ENCODE assay signal across 2 cellular contexts in genomic region chr2:91498065-91498449, GRCh38.
TF ChIP-seq lines count a peak whose summit lies in the region.
"Not testable (repeated sequence)": the region's sequence is repeated elsewhere in the genome, so short reads cannot be mapped to it uniquely, and the experiment has no call there.

No MANE protein-coding gene starts in this region.

TF ChIP-seq in K562, 482 proteins besides CTCF, POLR2A, EP300 and RAD21:
- peak; percentile 86 for TF ChIP-seq ZNF512 (tag; IDR thresholded peaks at IDR 0.05)
- peak; percentile 40; the same call in 1 of the 2 replicates for TF ChIP-seq HBP1 (CRISPR knock-in tag; IDR thresholded peaks at IDR 0.05)
- 0 out of 2 replicates have a peak, but pooled peaks have one; percentile 29 for TF ChIP-seq THRB (CRISPR knock-in tag; conservative IDR thresholded peaks at IDR 0.05)
- TF ChIP-seq OTX1 (CRISPR knock-in tag; IDR thresholded peaks at IDR 0.05): 0 out of 2 replicates have a peak, but pooled peaks have one; percentile 32

TF ChIP-seq in HepG2, 621 proteins besides CTCF, POLR2A, EP300 and RAD21 (continued from another document):
- peak; percentile 39; the same call in 1 of the 2 replicates for TF ChIP-seq ZBTB40 (IDR thresholded peaks at IDR 0.05)
- not testable (repeated sequence) for TF ChIP-seq ZBTB40, FOXA1, ATF7, FOXP1, LCORL, SOX6 (CRISPR knock-in tag; IDR thresholded peaks at IDR 0.05)
- peak; percentile 52; the same call in 1 of the 2 replicates for TF ChIP-seq FOXA1 (IDR thresholded peaks at IDR 0.05)
- peak; percentile 37; the same call in 1 of the 2 replicates for TF ChIP-seq ATF7 (IDR thresholded peaks at IDR 0.05)
- TF ChIP-seq NFRKB (IDR thresholded peaks at IDR 0.05): peak; percentile 58; the same call in 1 of the 2 replicates
- TF ChIP-seq FOXK2 (IDR thresholded peaks at IDR 0.05): peak; percentile 32; the same call in 1 of the 2 replicates
- TF ChIP-seq FOXP1 (IDR thresholded peaks at IDR 0.05): 0 out of 2 replicates have a peak, but pooled peaks have one; percentile 24
- TF ChIP-seq LCORL (IDR thresholded peaks at IDR 0.05): peak; percentile 50
- TF ChIP-seq ARNT (IDR thresholded peaks at IDR 0.05): 0 out of 2 replicates have a peak, but pooled peaks have one; percentile 64
- TF ChIP-seq PLRG1 (conservative IDR thresholded peaks at IDR 0.05): peak; percentile 91; the same call in 1 of the 2 replicates
- peak; percentile 89 for TF ChIP-seq ATM (IDR thresholded peaks at IDR 0.05; ENCODE audit: borderline replicate concordance)
- TF ChIP-seq NBN (conservative IDR thresholded peaks at IDR 0.05): peak; percentile 92; the same call in 1 of the 2 replicates
- TF ChIP-seq TRIM22 (IDR thresholded peaks at IDR 0.05): 0 out of 2 replicates have a peak, but pooled peaks have one; percentile 68
- peak; percentile 95 for TF ChIP-seq SOX6 (IDR thresholded peaks at IDR 0.05)
- peak; percentile 41 for TF ChIP-seq RAD51 (IDR thresholded peaks at IDR 0.05; ENCODE audit: borderline replicate concordance)
TF ChIP-seq in HepG2: peak in this region for 15; not testable (repeated sequence) for 606.
